ENCODE assay signal across 2 cellular contexts in the genomic region with DNA sequence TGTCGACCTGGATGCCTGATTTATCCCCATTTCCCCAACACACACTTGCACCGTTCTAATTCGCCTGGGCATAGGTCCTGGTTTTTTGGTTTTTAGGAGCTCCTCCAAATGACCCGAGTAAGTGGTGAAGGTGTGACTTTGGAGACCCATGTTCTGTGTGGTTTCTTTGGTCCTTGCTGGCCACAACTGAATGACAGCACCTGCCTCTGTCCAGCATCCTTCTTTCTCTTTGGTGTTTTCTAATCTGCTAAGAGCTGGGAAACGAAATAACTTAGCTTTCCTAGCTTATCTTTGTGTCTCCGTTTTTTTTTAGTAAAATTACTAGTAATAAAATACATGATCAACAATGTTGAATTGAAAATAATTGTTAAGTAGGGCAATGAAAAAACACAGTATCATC.
TF ChIP-seq lines count a peak whose summit lies in the region.

No MANE protein-coding gene starts in this region.

TF ChIP-seq in HCT116, 20 proteins besides CTCF, POLR2A, EP300 and RAD21:
- TF ChIP-seq, protein P1, sequence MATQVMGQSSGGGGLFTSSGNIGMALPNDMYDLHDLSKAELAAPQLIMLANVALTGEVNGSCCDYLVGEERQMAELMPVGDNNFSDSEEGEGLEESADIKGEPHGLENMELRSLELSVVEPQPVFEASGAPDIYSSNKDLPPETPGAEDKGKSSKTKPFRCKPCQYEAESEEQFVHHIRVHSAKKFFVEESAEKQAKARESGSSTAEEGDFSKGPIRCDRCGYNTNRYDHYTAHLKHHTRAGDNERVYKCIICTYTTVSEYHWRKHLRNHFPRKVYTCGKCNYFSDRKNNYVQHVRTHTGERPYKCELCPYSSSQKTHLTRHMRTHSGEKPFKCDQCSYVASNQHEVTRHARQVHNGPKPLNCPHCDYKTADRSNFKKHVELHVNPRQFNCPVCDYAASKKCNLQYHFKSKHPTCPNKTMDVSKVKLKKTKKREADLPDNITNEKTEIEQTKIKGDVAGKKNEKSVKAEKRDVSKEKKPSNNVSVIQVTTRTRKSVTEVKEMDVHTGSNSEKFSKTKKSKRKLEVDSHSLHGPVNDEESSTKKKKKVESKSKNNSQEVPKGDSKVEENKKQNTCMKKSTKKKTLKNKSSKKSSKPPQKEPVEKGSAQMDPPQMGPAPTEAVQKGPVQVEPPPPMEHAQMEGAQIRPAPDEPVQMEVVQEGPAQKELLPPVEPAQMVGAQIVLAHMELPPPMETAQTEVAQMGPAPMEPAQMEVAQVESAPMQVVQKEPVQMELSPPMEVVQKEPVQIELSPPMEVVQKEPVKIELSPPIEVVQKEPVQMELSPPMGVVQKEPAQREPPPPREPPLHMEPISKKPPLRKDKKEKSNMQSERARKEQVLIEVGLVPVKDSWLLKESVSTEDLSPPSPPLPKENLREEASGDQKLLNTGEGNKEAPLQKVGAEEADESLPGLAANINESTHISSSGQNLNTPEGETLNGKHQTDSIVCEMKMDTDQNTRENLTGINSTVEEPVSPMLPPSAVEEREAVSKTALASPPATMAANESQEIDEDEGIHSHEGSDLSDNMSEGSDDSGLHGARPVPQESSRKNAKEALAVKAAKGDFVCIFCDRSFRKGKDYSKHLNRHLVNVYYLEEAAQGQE (IDR thresholded peaks at IDR 0.05; ENCODE audit: low read depth) = 0 out of 2 replicates have a peak, but pooled peaks have one; percentile 4
- no peak for TF ChIP-seq ZNF274 (IDR thresholded peaks at IDR 0.05; ENCODE audit: low read depth, low read length)

TF ChIP-seq in HEK293, 187 proteins besides CTCF, POLR2A, EP300 and RAD21 (continued from another document):
- TF ChIP-seq, protein P1 (tag by site-specific recombination; IDR thresholded peaks at IDR 0.05) = 0 out of 2 replicates have a peak, but pooled peaks have one; percentile 64
TF ChIP-seq in HEK293: peak in this region for 1.
